22 cellular contexts compared by ENCODE assay signal in the genomic region with DNA sequence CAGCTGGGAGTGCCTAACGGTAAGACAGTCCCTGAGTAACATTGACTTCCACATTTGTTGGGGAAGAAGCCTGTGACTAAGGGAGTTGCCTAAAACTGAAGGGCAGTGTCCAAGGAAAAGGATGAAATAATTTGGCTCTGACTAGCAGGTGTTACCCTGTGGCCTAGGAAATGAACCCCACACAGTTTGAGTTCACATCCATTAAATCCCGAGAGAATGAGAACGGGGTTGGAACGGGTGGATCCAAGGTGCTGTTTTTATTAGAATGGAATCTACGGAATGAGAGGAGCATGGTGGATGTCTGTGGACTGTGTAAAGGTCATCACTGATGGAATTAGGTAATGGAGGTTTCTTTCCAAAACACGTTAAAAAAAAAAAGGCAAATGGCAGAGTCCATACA.
"Had no signal": no experiment of that assay in that cellular context is flagged by ENCODE, and none has a peak within 500 bp of the region (broad histone marks: within the 10 kb centered on the region; RNA-seq: fewer than 3 reads in every experiment).

No MANE protein-coding gene starts in this region.

- H3K4me3 Mint-ChIP-seq: activated CD8-positive, alpha-beta T cell treated with anti-CD3 and anti-CD28 coated beads, Interleukin-2, amount 10 ng/mL, durations not matched to agents 7 days and 5 days; activated naive CD8-positive, alpha-beta T cell treated with anti-CD3 and anti-CD28 coated beads, Interleukin-2, amount 10 ng/mL, durations not matched to agents 7 days and 5 days; T-helper 17 cell; WTC11 had no signal

- H3K9me3 Mint-ChIP-seq: activated naive CD8-positive, alpha-beta T cell treated with anti-CD3 and anti-CD28 coated beads, Interleukin-2, amount 10 ng/mL, durations not matched to agents 7 days and 5 days; WTC11 had no signal

- H3K4me1 Mint-ChIP-seq: T-helper 17 cell had no signal

- H3K27me3 Mint-ChIP-seq: activated naive CD8-positive, alpha-beta T cell treated with anti-CD3 and anti-CD28 coated beads, Interleukin-2, amount 10 ng/mL, durations not matched to agents 7 days and 5 days; T-helper 17 cell had no signal

- H3K4me3 ChIP-seq: adrenal gland, Peyer's patch had no signal

- H3K27me3 ChIP-seq: adrenal gland, Peyer's patch had no signal

- H3K36me3 Mint-ChIP-seq: WTC11 had no signal

- H3K27ac Mint-ChIP-seq: activated CD8-positive, alpha-beta T cell treated with anti-CD3 and anti-CD28 coated beads, Interleukin-2, amount 10 ng/mL, durations not matched to agents 7 days and 5 days; activated naive CD8-positive, alpha-beta T cell treated with anti-CD3 and anti-CD28 coated beads, Interleukin-2, amount 10 ng/mL, durations not matched to agents 7 days and 5 days; T-helper 17 cell; WTC11 had no signal

- H3K4me1 ChIP-seq: adrenal gland, Peyer's patch had no signal

- H3K27ac ChIP-seq: Peyer's patch, RWPE1 had no signal

- ATAC-seq: activated CD8-positive, alpha-beta T cell treated with anti-CD3 and anti-CD28 coated beads, Interleukin-2, amount 10 ng/mL, durations not matched to agents 7 days and 5 days; T-helper 17 cell had no signal

- DNase-seq: activated CD4-positive, alpha-beta T cell treated with anti-CD3 and anti-CD28 coated beads for 48 hours; activated CD4-positive, alpha-beta T cell treated with anti-CD3 and anti-CD28 coated beads, Interleukin-2, amount 50 U/mL, for 4 hours; activated CD4-positive, CD25-positive, alpha-beta regulatory T cell treated with anti-CD3 and anti-CD28 coated beads, Interleukin-2, amount 50 U/mL, for 72 hours; activated CD8-positive, alpha-beta memory T cell treated with anti-CD3 and anti-CD28 coated beads, Interleukin-2, amount 50 U/mL, for 48 hours; activated CD8-positive, alpha-beta T cell treated with anti-CD3 and anti-CD28 coated beads, Interleukin-2, amount 10 ng/mL, durations not matched to agents 7 days and 5 days; activated naive CD4-positive, alpha-beta T cell treated with anti-CD3 and anti-CD28 coated beads, Interleukin-2, amount 50 U/mL, for 16 hours; activated naive CD8-positive, alpha-beta T cell treated with anti-CD3 and anti-CD28 coated beads, Interleukin-2, amount 10 ng/mL, durations not matched to agents 7 days and 5 days; activated T-cell treated with anti-CD3 and anti-CD28 coated beads, Interleukin-2, amount 50 U/mL, for 1 hour; adrenal gland; anterior cingulate cortex; caudate nucleus; NCI-H1092 treated with DMSO at 0.1 percent for 48 hours; NCI-H1436; NCI-H1694 treated with DMSO at 0.1 percent for 48 hours; NCI-H2029 treated with DMSO at 0.1 percent for 48 hours; NCI-H510A treated with DMSO at 0.1 percent for 48 hours; Peyer's patch; SHP77; T-helper 17 cell; T-helper 9 cell had no signal

- H3K9me3 ChIP-seq: adrenal gland, Peyer's patch had no signal
